Comparison of ENCODE assay signal across 2 cellular contexts in the genomic region with DNA sequence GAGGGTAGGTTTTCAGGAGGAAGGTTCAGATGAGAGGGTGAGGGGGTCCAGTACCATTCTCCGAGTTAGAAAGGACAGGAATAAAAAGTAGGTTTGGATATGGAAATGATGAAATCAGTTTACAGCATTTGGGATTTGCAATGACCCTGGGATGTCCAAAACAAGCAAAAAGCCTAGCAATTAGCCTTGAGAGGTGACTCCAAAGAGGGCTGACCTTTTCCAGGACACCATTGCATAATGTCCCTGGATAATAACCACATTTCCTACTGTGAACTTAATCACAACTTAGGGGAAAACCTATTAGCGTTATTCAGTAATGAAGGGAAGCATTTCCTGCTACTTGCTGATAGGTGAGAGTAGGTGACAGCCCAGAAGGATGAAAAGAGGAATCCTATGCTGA.
A peak's percentile ranks its signal among the peaks of the same experiment; 100 is the strongest.
TF ChIP-seq lines count a peak whose summit lies in the region.

No MANE protein-coding gene starts in this region.

TF ChIP-seq in liver, 16 proteins besides CTCF, POLR2A, EP300 and RAD21 (continued from another document):
- TF ChIP-seq, protein P1, sequence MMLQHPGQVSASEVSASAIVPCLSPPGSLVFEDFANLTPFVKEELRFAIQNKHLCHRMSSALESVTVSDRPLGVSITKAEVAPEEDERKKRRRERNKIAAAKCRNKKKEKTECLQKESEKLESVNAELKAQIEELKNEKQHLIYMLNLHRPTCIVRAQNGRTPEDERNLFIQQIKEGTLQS (IDR thresholded peaks at IDR 0.05), result peak; percentile 86
- TF ChIP-seq TAF1 (conservative IDR thresholded peaks at IDR 0.05) (no peak), NR2F2 (IDR thresholded peaks at IDR 0.05) (peak; percentile 92), HNF4G (IDR thresholded peaks at IDR 0.05) (peak; percentile 42), EGR1 (IDR thresholded peaks at IDR 0.05; ENCODE audit: low read depth in 2 of 2) (peak in 1 of 2 donors; percentile 86)
- TF ChIP-seq, protein P2, sequence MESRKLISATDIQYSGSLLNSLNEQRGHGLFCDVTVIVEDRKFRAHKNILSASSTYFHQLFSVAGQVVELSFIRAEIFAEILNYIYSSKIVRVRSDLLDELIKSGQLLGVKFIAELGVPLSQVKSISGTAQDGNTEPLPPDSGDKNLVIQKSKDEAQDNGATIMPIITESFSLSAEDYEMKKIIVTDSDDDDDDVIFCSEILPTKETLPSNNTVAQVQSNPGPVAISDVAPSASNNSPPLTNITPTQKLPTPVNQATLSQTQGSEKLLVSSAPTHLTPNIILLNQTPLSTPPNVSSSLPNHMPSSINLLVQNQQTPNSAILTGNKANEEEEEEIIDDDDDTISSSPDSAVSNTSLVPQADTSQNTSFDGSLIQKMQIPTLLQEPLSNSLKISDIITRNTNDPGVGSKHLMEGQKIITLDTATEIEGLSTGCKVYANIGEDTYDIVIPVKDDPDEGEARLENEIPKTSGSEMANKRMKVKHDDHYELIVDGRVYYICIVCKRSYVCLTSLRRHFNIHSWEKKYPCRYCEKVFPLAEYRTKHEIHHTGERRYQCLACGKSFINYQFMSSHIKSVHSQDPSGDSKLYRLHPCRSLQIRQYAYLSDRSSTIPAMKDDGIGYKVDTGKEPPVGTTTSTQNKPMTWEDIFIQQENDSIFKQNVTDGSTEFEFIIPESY (IDR thresholded peaks at IDR 0.05), result peak; percentile 49
- TF ChIP-seq, protein P3, sequence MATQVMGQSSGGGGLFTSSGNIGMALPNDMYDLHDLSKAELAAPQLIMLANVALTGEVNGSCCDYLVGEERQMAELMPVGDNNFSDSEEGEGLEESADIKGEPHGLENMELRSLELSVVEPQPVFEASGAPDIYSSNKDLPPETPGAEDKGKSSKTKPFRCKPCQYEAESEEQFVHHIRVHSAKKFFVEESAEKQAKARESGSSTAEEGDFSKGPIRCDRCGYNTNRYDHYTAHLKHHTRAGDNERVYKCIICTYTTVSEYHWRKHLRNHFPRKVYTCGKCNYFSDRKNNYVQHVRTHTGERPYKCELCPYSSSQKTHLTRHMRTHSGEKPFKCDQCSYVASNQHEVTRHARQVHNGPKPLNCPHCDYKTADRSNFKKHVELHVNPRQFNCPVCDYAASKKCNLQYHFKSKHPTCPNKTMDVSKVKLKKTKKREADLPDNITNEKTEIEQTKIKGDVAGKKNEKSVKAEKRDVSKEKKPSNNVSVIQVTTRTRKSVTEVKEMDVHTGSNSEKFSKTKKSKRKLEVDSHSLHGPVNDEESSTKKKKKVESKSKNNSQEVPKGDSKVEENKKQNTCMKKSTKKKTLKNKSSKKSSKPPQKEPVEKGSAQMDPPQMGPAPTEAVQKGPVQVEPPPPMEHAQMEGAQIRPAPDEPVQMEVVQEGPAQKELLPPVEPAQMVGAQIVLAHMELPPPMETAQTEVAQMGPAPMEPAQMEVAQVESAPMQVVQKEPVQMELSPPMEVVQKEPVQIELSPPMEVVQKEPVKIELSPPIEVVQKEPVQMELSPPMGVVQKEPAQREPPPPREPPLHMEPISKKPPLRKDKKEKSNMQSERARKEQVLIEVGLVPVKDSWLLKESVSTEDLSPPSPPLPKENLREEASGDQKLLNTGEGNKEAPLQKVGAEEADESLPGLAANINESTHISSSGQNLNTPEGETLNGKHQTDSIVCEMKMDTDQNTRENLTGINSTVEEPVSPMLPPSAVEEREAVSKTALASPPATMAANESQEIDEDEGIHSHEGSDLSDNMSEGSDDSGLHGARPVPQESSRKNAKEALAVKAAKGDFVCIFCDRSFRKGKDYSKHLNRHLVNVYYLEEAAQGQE (IDR thresholded peaks at IDR 0.05), result peak; percentile 77
- TF ChIP-seq, protein P4, sequence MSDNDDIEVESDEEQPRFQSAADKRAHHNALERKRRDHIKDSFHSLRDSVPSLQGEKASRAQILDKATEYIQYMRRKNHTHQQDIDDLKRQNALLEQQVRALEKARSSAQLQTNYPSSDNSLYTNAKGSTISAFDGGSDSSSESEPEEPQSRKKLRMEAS (IDR thresholded peaks at IDR 0.05), result peak; percentile 95

TF ChIP-seq in HepG2, 621 proteins besides CTCF, POLR2A, EP300 and RAD21 (continued from another document):
- TF ChIP-seq, protein P5, sequence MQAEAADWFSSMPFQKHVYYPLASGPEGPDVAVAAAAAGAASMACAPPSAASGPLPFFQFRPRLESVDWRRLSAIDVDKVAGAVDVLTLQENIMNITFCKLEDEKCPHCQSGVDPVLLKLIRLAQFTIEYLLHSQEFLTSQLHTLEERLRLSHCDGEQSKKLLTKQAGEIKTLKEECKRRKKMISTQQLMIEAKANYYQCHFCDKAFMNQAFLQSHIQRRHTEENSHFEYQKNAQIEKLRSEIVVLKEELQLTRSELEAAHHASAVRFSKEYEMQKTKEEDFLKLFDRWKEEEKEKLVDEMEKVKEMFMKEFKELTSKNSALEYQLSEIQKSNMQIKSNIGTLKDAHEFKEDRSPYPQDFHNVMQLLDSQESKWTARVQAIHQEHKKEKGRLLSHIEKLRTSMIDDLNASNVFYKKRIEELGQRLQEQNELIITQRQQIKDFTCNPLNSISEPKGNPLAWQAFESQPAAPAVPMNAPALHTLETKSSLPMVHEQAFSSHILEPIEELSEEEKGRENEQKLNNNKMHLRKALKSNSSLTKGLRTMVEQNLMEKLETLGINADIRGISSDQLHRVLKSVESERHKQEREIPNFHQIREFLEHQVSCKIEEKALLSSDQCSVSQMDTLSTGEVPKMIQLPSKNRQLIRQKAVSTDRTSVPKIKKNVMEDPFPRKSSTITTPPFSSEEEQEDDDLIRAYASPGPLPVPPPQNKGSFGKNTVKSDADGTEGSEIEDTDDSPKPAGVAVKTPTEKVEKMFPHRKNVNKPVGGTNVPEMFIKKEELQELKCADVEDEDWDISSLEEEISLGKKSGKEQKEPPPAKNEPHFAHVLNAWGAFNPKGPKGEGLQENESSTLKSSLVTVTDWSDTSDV (CRISPR knock-in tag; IDR thresholded peaks at IDR 0.05), result no peak
- TF ChIP-seq HOXA7 (CRISPR knock-in tag; IDR thresholded peaks at IDR 0.05) (no peak), EED (CRISPR knock-in tag; IDR thresholded peaks at IDR 0.05) (no peak), ZNF446 (CRISPR knock-in tag; IDR thresholded peaks at IDR 0.05) (no peak), ZSCAN21 (CRISPR knock-in tag; IDR thresholded peaks at IDR 0.05; ENCODE audit: borderline replicate concordance) (no peak), HIVEP1 (CRISPR knock-in tag; IDR thresholded peaks at IDR 0.05) (no peak), BRCA1 (CRISPR knock-in tag; IDR thresholded peaks at IDR 0.05) (no peak), ZNF121 (CRISPR knock-in tag; IDR thresholded peaks at IDR 0.05) (no peak)
- TF ChIP-seq, protein P6, sequence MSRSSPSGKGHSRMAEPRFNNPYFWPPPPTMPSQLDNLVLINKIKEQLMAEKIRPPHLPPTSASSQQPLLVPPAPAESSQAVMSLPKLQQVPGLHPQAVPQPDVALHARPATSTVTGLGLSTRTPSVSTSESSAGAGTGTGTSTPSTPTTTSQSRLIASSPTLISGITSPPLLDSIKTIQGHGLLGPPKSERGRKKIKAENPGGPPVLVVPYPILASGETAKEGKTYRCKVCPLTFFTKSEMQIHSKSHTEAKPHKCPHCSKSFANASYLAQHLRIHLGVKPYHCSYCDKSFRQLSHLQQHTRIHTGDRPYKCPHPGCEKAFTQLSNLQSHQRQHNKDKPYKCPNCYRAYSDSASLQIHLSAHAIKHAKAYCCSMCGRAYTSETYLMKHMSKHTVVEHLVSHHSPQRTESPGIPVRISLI (CRISPR knock-in tag; IDR thresholded peaks at IDR 0.05; ENCODE audit: borderline replicate concordance), result no peak
- TF ChIP-seq, protein P7, sequence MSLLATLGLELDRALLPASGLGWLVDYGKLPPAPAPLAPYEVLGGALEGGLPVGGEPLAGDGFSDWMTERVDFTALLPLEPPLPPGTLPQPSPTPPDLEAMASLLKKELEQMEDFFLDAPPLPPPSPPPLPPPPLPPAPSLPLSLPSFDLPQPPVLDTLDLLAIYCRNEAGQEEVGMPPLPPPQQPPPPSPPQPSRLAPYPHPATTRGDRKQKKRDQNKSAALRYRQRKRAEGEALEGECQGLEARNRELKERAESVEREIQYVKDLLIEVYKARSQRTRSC (CRISPR knock-in tag; IDR thresholded peaks at IDR 0.05; ENCODE audit: low read depth), result no peak
- TF ChIP-seq, protein P8, sequence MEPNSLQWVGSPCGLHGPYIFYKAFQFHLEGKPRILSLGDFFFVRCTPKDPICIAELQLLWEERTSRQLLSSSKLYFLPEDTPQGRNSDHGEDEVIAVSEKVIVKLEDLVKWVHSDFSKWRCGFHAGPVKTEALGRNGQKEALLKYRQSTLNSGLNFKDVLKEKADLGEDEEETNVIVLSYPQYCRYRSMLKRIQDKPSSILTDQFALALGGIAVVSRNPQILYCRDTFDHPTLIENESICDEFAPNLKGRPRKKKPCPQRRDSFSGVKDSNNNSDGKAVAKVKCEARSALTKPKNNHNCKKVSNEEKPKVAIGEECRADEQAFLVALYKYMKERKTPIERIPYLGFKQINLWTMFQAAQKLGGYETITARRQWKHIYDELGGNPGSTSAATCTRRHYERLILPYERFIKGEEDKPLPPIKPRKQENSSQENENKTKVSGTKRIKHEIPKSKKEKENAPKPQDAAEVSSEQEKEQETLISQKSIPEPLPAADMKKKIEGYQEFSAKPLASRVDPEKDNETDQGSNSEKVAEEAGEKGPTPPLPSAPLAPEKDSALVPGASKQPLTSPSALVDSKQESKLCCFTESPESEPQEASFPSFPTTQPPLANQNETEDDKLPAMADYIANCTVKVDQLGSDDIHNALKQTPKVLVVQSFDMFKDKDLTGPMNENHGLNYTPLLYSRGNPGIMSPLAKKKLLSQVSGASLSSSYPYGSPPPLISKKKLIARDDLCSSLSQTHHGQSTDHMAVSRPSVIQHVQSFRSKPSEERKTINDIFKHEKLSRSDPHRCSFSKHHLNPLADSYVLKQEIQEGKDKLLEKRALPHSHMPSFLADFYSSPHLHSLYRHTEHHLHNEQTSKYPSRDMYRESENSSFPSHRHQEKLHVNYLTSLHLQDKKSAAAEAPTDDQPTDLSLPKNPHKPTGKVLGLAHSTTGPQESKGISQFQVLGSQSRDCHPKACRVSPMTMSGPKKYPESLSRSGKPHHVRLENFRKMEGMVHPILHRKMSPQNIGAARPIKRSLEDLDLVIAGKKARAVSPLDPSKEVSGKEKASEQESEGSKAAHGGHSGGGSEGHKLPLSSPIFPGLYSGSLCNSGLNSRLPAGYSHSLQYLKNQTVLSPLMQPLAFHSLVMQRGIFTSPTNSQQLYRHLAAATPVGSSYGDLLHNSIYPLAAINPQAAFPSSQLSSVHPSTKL (CRISPR knock-in tag; IDR thresholded peaks at IDR 0.05), result no peak
TF ChIP-seq in HepG2: peak in this region for 0.
